1 cellular context compared by ENCODE assay signal in genomic region chr11:67955461-67956007, GRCh38.
A peak's percentile ranks its signal among the peaks of the same experiment; 100 is the strongest.
TF ChIP-seq lines count a peak whose summit lies in the region.

No MANE protein-coding gene starts in this region.

TF ChIP-seq in GM12878, 131 proteins besides CTCF, POLR2A, EP300 and RAD21:
- peak; percentile 47; the same call in 1 of the 2 replicates for TF ChIP-seq YY1 (IDR thresholded peaks at IDR 0.05; ENCODE audit: low read depth, low read length)
- TF ChIP-seq SMC3 (IDR thresholded peaks at IDR 0.05; ENCODE audit: borderline replicate concordance, low read length) = peak; percentile 60
